11 cellular contexts compared by ENCODE assay signal in the genomic region with DNA sequence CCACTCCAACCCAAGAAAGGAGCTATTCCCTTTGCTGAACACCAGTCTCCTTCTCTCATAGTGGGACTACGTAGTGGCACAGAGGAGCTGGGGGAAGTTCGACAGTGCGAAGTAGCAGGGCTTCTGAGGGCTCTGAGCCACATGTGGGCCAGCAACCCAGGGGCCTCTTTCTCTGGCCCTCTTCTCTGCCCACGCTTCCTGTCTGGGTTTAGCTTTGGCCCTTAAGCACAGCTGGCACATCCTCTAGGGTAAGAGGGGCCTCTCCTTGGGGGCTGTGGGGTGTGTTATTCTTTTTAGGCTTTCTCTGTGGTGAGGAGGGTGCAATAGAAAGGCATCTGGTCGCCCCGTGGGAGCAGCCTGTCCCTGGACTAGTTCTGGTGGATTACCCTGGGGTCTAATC.
DNase-seq lines count a peak whose midpoint lies in the region; ATAC-seq and TF ChIP-seq lines count a peak whose summit lies in the region.
"Had no signal": no experiment of that assay in that cellular context is flagged by ENCODE, and none has a peak within 500 bp of the region (broad histone marks: within the 10 kb centered on the region; RNA-seq: fewer than 3 reads in every experiment).

No MANE protein-coding gene starts in this region.

- no peak for ATAC-seq in CD8-positive, alpha-beta T cell
- peak; percentile 59 for ATAC-seq in GM19043 (IDR thresholded peaks at IDR 0.05; ENCODE audit: low read depth, unreplicated experiment)
- ATAC-seq in HG03039 (IDR thresholded peaks at IDR 0.05; ENCODE audit: unreplicated experiment), result peak; percentile 91
- peak; percentile 51 for ATAC-seq in activated T-helper 17 cell treated with anti-CD3 and anti-CD28 coated beads, Interleukin-2, amount 50 U/mL, for 72 hours (replicated peaks)
- ATAC-seq in HG02970 (IDR thresholded peaks at IDR 0.05; ENCODE audit: low FRiP score, unreplicated experiment), result no peak

- H3K4me3 Mint-ChIP-seq in CD8-positive, alpha-beta T cell, result peak overlapping the region; percentile 46
- peak overlapping the region; percentile 42 for H3K4me3 Mint-ChIP-seq in activated T-helper 17 cell treated with anti-CD3 and anti-CD28 coated beads, Interleukin-2, amount 50 U/mL, for 72 hours
- H3K4me3 Mint-ChIP-seq in endothelial cell (ENCODE audit: unreplicated experiment), result no peak overlapping the region

- TF ChIP-seq CTCF in CD8-positive, alpha-beta T cell (IDR thresholded peaks at IDR 0.05), result no peak
- no peak for TF ChIP-seq CTCF in endothelial cell (IDR thresholded peaks at IDR 0.05; ENCODE audit: unreplicated experiment)

- no peaks in the 10 kb centered on the region for H3K36me3 ChIP-seq in CD8-positive, alpha-beta T cell (ENCODE audit: insufficient read depth, low read length)
- H3K36me3 ChIP-seq: cardiac muscle cell had no signal

- POLR2A ChIA-PET in CD8-positive, alpha-beta T cell (lab: Charles Lee), result interaction anchor here (1.4 kb wide), 1 partner anchor 180 kb away, joined by 4 read pairs; no protein-coding TSS in a partner anchor

- no peaks in the 10 kb centered on the region for H3K9me3 ChIP-seq in CD8-positive, alpha-beta T cell (ENCODE audit: low read length)

- H3K27me3 Mint-ChIP-seq in CD8-positive, alpha-beta T cell (ENCODE audit: low read depth), result no peaks in the 10 kb centered on the region
- no peaks in the 10 kb centered on the region for H3K27me3 Mint-ChIP-seq in activated T-helper 17 cell treated with anti-CD3 and anti-CD28 coated beads, Interleukin-2, amount 50 U/mL, for 72 hours
- no peaks in the 10 kb centered on the region for H3K27me3 Mint-ChIP-seq in endothelial cell (ENCODE audit: unreplicated experiment)

- peaks cover 59% of the 10 kb centered on the region for H3K4me1 ChIP-seq in CD8-positive, alpha-beta T cell (ENCODE audit: insufficient read depth, low read length)

- H3K27ac Mint-ChIP-seq in CD8-positive, alpha-beta T cell, result peak overlapping the region; percentile 94
- H3K27ac Mint-ChIP-seq in activated T-helper 17 cell treated with anti-CD3 and anti-CD28 coated beads, Interleukin-2, amount 50 U/mL, for 72 hours, result peak overlapping the region; percentile 61
- H3K27ac Mint-ChIP-seq in endothelial cell (ENCODE audit: unreplicated experiment), result no peak overlapping the region

- H3K9me3 Mint-ChIP-seq in CD8-positive, alpha-beta T cell, result no peaks in the 10 kb centered on the region
- H3K9me3 Mint-ChIP-seq in activated T-helper 17 cell treated with anti-CD3 and anti-CD28 coated beads, Interleukin-2, amount 50 U/mL, for 72 hours, result no peaks in the 10 kb centered on the region
- no peaks in the 10 kb centered on the region for H3K9me3 Mint-ChIP-seq in endothelial cell (ENCODE audit: unreplicated experiment)

- H3K4me1 Mint-ChIP-seq in CD8-positive, alpha-beta T cell (ENCODE audit: low read depth), result peaks cover 62% of the 10 kb centered on the region
- H3K4me1 Mint-ChIP-seq in activated T-helper 17 cell treated with anti-CD3 and anti-CD28 coated beads, Interleukin-2, amount 50 U/mL, for 72 hours, result peaks cover 4% of the 10 kb centered on the region
- H3K4me1 Mint-ChIP-seq in endothelial cell (ENCODE audit: unreplicated experiment), result no peaks in the 10 kb centered on the region

- H3K36me3 Mint-ChIP-seq in CD8-positive, alpha-beta T cell, result no peaks in the 10 kb centered on the region
- H3K36me3 Mint-ChIP-seq in activated T-helper 17 cell treated with anti-CD3 and anti-CD28 coated beads, Interleukin-2, amount 50 U/mL, for 72 hours (ENCODE audit: low read depth), result no peaks in the 10 kb centered on the region
- no peaks in the 10 kb centered on the region for H3K36me3 Mint-ChIP-seq in endothelial cell (ENCODE audit: low read depth, unreplicated experiment)

- CTCF ChIA-PET in CD8-positive, alpha-beta T cell (lab: Charles Lee), result interaction anchor here (0.6 to 1.9 kb wide), 4 partner anchors 19 to 165 kb away, joined by 3 to 5 read pairs (median 4); no protein-coding TSS in a partner anchor

- H3K27ac ChIP-seq in CD8-positive, alpha-beta T cell (ENCODE audit: low read depth, low read length), result peak overlapping the region; percentile 24
- H3K27ac ChIP-seq: cardiac muscle cell had no signal

- H3K27me3 ChIP-seq in CD8-positive, alpha-beta T cell (ENCODE audit: insufficient read depth, low read length), result no peaks in the 10 kb centered on the region
- H3K27me3 ChIP-seq: cardiac muscle cell had no signal

- peak overlapping the region; percentile 6 for H3K4me3 ChIP-seq in CD8-positive, alpha-beta T cell (ENCODE audit: low read depth, low read length)
- H3K4me3 ChIP-seq: cardiac muscle cell had no signal

- DNase-seq in CD8-positive, alpha-beta T cell, result no peak
- no peak for DNase-seq in endothelial cell (ENCODE audit: low spot score)
- DNase-seq in DMS114 treated with DMSO at 0.1 percent for 48 hours (lab: John Stamatoyannopoulos, UW; ENCODE audit: unreplicated experiment), result no peak
- DNase-seq in HT-29 (ENCODE audit: low spot score), result no peak
- DNase-seq: NCI-H226, T1000 had no signal

- intact Hi-C loops in CD8-positive, alpha-beta T cell (cut with DNase I, micrococcal nuclease), result loop anchor here in 1 of 2 experiments (10.0 kb wide), 1 partner anchor 64 kb away; no protein-coding TSS in a partner anchor

Comparison
In these comparisons a context has a peak if more than half of its experiments do, and no peak if none do; other contexts are left out.
1. ATAC-seq: peak in GM19043 (single experiment), HG03039 (single experiment) and activated T-helper 17 cell treated with anti-CD3 and anti-CD28 coated beads, Interleukin-2, amount 50 U/mL, for 72 hours (single experiment); none in CD8-positive, alpha-beta T cell (single experiment) and HG02970 (single experiment).